Comparison of ENCODE assay signal across 17 cellular contexts in the genomic region with DNA sequence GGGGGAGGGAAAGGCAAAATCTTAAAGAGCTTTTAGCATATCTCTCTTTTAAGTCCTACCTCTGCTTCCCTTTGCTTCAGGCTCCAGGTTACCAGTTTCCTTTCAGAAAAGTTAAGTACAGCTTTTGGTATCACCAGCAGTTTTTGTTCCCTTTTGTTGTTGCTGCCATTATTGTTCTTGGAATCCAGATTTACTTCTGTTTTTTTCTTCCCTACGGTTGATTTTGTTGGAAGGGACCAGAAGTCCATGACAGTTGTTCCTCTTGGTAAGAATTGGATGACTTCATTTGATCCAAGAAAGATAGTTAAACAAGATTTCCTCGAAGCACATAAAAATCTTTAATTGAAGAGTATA.
DNase-seq lines count a peak whose midpoint lies in the region; ATAC-seq and TF ChIP-seq lines count a peak whose summit lies in the region.
"Had no signal": no experiment of that assay in that cellular context is flagged by ENCODE, and none has a peak within 500 bp of the region (broad histone marks: within the 10 kb centered on the region; RNA-seq: fewer than 3 reads in every experiment).

No MANE protein-coding gene starts in this region.

- peaks cover 82% of the 10 kb centered on the region for H3K36me3 Mint-ChIP-seq in activated T-cell treated with anti-CD3 and anti-CD28 coated beads, Interleukin-2, amount 50 U/mL, for 24 hours (ENCODE audit: low read depth)
- peaks cover 58% of the 10 kb centered on the region for H3K36me3 Mint-ChIP-seq in brain

- no peaks in the 10 kb centered on the region for H3K27me3 Mint-ChIP-seq in activated T-cell treated with anti-CD3 and anti-CD28 coated beads, Interleukin-2, amount 50 U/mL, for 24 hours
- no peaks in the 10 kb centered on the region for H3K27me3 Mint-ChIP-seq in brain

- no peaks in the 10 kb centered on the region for H3K27me3 ChIP-seq in mesendoderm (ENCODE audit: insufficient read depth, low read length, poor library complexity)
- no peaks in the 10 kb centered on the region for H3K27me3 ChIP-seq in prostate gland (replicated peaks; ENCODE audit: insufficient read depth)

- no peak overlapping the region for H4K8ac ChIP-seq in mesendoderm (ENCODE audit: low read depth, low read length)

- H3K9ac ChIP-seq in mesendoderm (ENCODE audit: low read length) = no peak overlapping the region

- H3K4me2 ChIP-seq in mesendoderm (ENCODE audit: low read length) = no peak overlapping the region

- no peak overlapping the region for H2BK5ac ChIP-seq in mesendoderm (ENCODE audit: low read length)

- H3K9me3 ChIP-seq in prostate gland = no peaks in the 10 kb centered on the region

- intact Hi-C loops in prostate gland (cut with DNase I) = no loop called here

- H3K27ac ChIP-seq in mesendoderm (ENCODE audit: low read depth, low read length) (no peak overlapping the region), prostate gland (no peak overlapping the region)

- TF ChIP-seq CTCF in brain (conservative IDR thresholded peaks at IDR 0.05) = no peak
- TF ChIP-seq CTCF in prostate gland (IDR thresholded peaks at IDR 0.05) = no peak

- H3K56ac ChIP-seq in mesendoderm (ENCODE audit: low read length) = no peak overlapping the region

- H3K36me3 ChIP-seq in mesendoderm (ENCODE audit: control insufficient read depth, insufficient read depth, low read length) (no peaks in the 10 kb centered on the region), prostate gland (no peaks in the 10 kb centered on the region)

- no peak overlapping the region for H3K4me3 ChIP-seq in Jurkat, Clone E6-1 (ENCODE audit: low read length)
- no peak overlapping the region for H3K4me3 ChIP-seq in mesendoderm (ENCODE audit: low read length)
- no peak overlapping the region for H3K4me3 ChIP-seq in prostate gland

- no peak overlapping the region for H3K18ac ChIP-seq in mesendoderm (ENCODE audit: low read length)

- no peak overlapping the region for H3K4ac ChIP-seq in mesendoderm (ENCODE audit: low read depth, low read length)

- no peak overlapping the region for H2BK120ac ChIP-seq in mesendoderm (ENCODE audit: low read depth, low read length)

- H3K27ac Mint-ChIP-seq in activated T-cell treated with anti-CD3 and anti-CD28 coated beads, Interleukin-2, amount 50 U/mL, for 24 hours = peak overlapping the region; percentile 86
- peak overlapping the region in 4 of 5 experiments; percentile 53 to 80 (median 74) for H3K27ac Mint-ChIP-seq in brain

- H3K4me1 ChIP-seq in mesendoderm (ENCODE audit: control insufficient read depth, low read depth, low read length) (no peaks in the 10 kb centered on the region), prostate gland (replicated peaks) (no peaks in the 10 kb centered on the region)

- H2BK15ac ChIP-seq in mesendoderm (replicated peaks; ENCODE audit: low read depth) = no peak overlapping the region

- DNase-seq in activated T-cell treated with anti-CD3 and anti-CD28 coated beads, Interleukin-2, amount 50 U/mL, for 24 hours = no peak
- DNase-seq in activated T-cell treated with anti-CD3 and anti-CD28 coated beads, Interleukin-2, amount 50 U/mL, for 1 hour = no peak
- peak; percentile 18 for DNase-seq in Jurkat, Clone E6-1 (ENCODE audit: low read depth, low spot score)
- peak; percentile 32 for DNase-seq in pons (ENCODE audit: low spot score)
- no peak for DNase-seq in mesendoderm
- DNase-seq in prostate gland (ENCODE audit: low spot score) = no peak
- DNase-seq: activated CD4-positive, alpha-beta T cell treated with anti-CD3 and anti-CD28 coated beads, Interleukin-2, amount 50 U/mL, for 1 hour; activated gamma-delta T cell; foreskin melanocyte; MM.1S; NCI-H2107; NCI-H526 treated with DMSO at 0.1 percent for 48 hours; nephron progenitor cell; right cardiac atrium; stimulated activated CD8-positive, alpha-beta memory T cell treated with anti-CD3 and anti-CD28 coated beads, Interleukin-4, amount 100 ng/mL, for 48 hours had no signal

- TF ChIP-seq POLR2A in prostate gland (IDR thresholded peaks at IDR 0.05) = no peak

- H3K79me1 ChIP-seq in mesendoderm (ENCODE audit: low read length) = no peaks in the 10 kb centered on the region

- H3K4me1 Mint-ChIP-seq in activated T-cell treated with anti-CD3 and anti-CD28 coated beads, Interleukin-2, amount 50 U/mL, for 24 hours (ENCODE audit: low read depth) = peaks cover 78% of the 10 kb centered on the region
- H3K4me1 Mint-ChIP-seq in brain = peaks cover 44% of the 10 kb centered on the region
- H3K4me1 Mint-ChIP-seq: nephron progenitor cell had no signal

- H3K9me3 Mint-ChIP-seq in activated T-cell treated with anti-CD3 and anti-CD28 coated beads, Interleukin-2, amount 50 U/mL, for 24 hours = no peaks in the 10 kb centered on the region
- H3K9me3 Mint-ChIP-seq in brain = peaks cover 6 to 21% (median 11%) of the 10 kb centered on the region in 5 experiments

- no peak overlapping the region for H3K23ac ChIP-seq in mesendoderm (ENCODE audit: low read length)

- no peak overlapping the region for H3K4me3 Mint-ChIP-seq in activated T-cell treated with anti-CD3 and anti-CD28 coated beads, Interleukin-2, amount 50 U/mL, for 24 hours
- peak overlapping the region in 1 of 5 experiments; percentile 36 for H3K4me3 Mint-ChIP-seq in brain
- H3K4me3 Mint-ChIP-seq: nephron progenitor cell had no signal

- no peaks in the 10 kb centered on the region for H3K79me2 ChIP-seq in mesendoderm (ENCODE audit: control insufficient read depth, insufficient read depth, low read length)

- no peak overlapping the region for H2AK5ac ChIP-seq in mesendoderm (ENCODE audit: low read length)

- H4K5ac ChIP-seq in mesendoderm (ENCODE audit: low read length) = no peak overlapping the region

- ATAC-seq in HG03469 (IDR thresholded peaks at IDR 0.05; ENCODE audit: unreplicated experiment) = no peak
- ATAC-seq: right cardiac atrium had no signal

- no CpG with 5 or more reads among the region's 2 CpGs for WGBS in mesendoderm (ENCODE audit: extremely low coverage, insufficient coverage, low lambda C conversion rate)
- WGBS in prostate gland = 22% methylated on average over 2 of the region's 2 CpGs

Comparison
In these comparisons a context has a peak if more than half of its experiments do, and no peak if none do; other contexts are left out.
1. DNase-seq: peak in Jurkat, Clone E6-1 (single experiment) and pons (single experiment); none in activated T-cell treated with anti-CD3 and anti-CD28 coated beads, Interleukin-2, amount 50 U/mL, for 24 hours (single experiment), activated T-cell treated with anti-CD3 and anti-CD28 coated beads, Interleukin-2, amount 50 U/mL, for 1 hour (single experiment), mesendoderm (single experiment) and prostate gland (single experiment).